In the genomic region with DNA sequence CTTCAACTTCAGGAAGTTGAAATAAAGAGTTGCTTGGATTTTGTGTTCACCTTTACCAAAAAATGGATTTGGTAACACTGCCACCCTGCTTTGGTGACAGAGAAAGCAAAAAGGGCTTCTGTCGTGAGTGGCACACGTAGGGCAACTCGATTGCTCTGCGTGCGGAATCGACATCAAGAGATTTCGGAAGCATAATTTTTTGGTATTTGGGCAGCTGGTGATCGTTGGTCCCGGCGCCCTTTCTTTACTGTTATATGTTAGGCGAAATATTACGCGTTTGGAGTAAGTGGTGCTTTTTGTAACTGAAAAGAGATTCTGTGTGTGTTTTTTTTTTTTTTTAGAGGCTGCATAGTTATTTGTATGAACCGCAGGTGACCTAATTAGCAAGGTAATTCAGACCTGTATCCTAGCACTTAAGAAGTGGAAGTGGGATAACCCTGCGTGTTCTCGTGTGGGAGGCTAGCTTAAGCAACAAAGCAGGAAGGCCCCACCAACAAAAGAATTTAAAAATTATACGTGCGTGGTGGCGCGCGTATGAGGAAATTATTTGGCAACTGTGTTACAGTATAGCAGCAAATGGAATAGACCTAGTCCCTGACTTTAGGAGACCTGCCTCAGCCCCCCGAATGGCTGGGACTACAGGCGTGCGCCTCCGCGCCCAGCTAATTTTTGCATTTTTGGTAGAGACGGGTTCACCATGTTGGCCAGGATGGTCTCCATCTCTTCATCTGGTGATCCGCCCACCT, we compare ENCODE assay signal across 8 cellular contexts. TPM values are rescaled to one million over a fixed set of nuclear protein-coding genes. Genes with fewer than 3 reads are reported as not detected.
A peak's percentile ranks its signal among the peaks of the same experiment; 100 is the strongest.
DNase-seq lines count a peak whose midpoint lies in the region; ATAC-seq and TF ChIP-seq lines count a peak whose summit lies in the region.

A gene (plus strand): TSS at position 108 of the 746 bp plus-strand sequence.

- H3K27ac Mint-ChIP-seq in CD4-positive, alpha-beta T cell, result peak within 1 kb of the TSS; percentile 96

- no peaks in the 10 kb centered on the region for H3K27me3 Mint-ChIP-seq in CD4-positive, alpha-beta T cell

- H3K4me1 ChIP-seq in duodenal mucosa (ENCODE audit: control insufficient read depth in 1 of 2, insufficient read depth in 2 of 2, low read length in 2 of 2), result peaks cover 20 to 24% of the 10 kb centered on the region in 2 donors

- TF ChIP-seq POLR2A in lower leg skin (IDR thresholded peaks at IDR 0.05), result peak in 1 of 2 donors; percentile 100

- peak; percentile 67 for ATAC-seq in CD4-positive, alpha-beta T cell (ENCODE audit: poor library complexity)
- ATAC-seq in GM19397 (IDR thresholded peaks at IDR 0.05; ENCODE audit: unreplicated experiment) (peak; percentile 75), HG03565 (IDR thresholded peaks at IDR 0.05; ENCODE audit: unreplicated experiment) (peak; percentile 57)

- H3K27ac ChIP-seq in CD4-positive, alpha-beta T cell (ENCODE audit: low read depth, low read length), result peak within 1 kb of the TSS; percentile 88
- H3K27ac ChIP-seq in duodenal mucosa (ENCODE audit: low read depth, low read length), result peak within 1 kb of the TSS; percentile 92

- H3K36me3 ChIP-seq in duodenal mucosa (ENCODE audit: control insufficient read depth in 1 of 2, insufficient read depth in 2 of 2, low read length in 2 of 2), result no peaks in the 10 kb centered on the region

- no peaks in the 10 kb centered on the region for H3K9me3 Mint-ChIP-seq in CD4-positive, alpha-beta T cell

- peak within 1 kb of the TSS; percentile 79 to 80 for H3K9ac ChIP-seq in duodenal mucosa (ENCODE audit: low read depth in 1 of 2, low read length in 2 of 2)

- peak; percentile 77 to 89 (median 82) for DNase-seq in CD4-positive, alpha-beta T cell
- DNase-seq in NCI-H748 treated with DMSO at 0.1 percent for 48 hours (lab: John Stamatoyannopoulos, UW) (peak; percentile 82), lower leg skin (ENCODE audit: low spot score in 2 of 2) (peak; percentile 87 to 97)
- peak; percentile 87 to 88 for DNase-seq in activated CD4-positive, alpha-beta T cell treated with anti-CD3 and anti-CD28 coated beads, Interleukin-2, amount 50 U/mL, for 4 hours
- peak; percentile 82 to 88 for DNase-seq in stimulated activated CD4-positive, alpha-beta T cell treated with anti-CD3 and anti-CD28 coated beads, Interleukin-4, amount 100 ng/mL, for 4 hours

- H3K9me3 ChIP-seq in CD4-positive, alpha-beta T cell (ENCODE audit: control insufficient read depth, low read length), result no peaks in the 10 kb centered on the region
- no peaks in the 10 kb centered on the region for H3K9me3 ChIP-seq in duodenal mucosa (ENCODE audit: control insufficient read depth in 1 of 2, low read length in 2 of 2)

- no peaks in the 10 kb centered on the region for H3K27me3 ChIP-seq in CD4-positive, alpha-beta T cell (ENCODE audit: control insufficient read depth, insufficient read depth, low read length)
- H3K27me3 ChIP-seq in duodenal mucosa (ENCODE audit: control insufficient read depth in 1 of 2, insufficient read depth in 2 of 2, low read length in 2 of 2), result no peaks in the 10 kb centered on the region

- no peak for TF ChIP-seq CTCF in CD4-positive, alpha-beta T cell (IDR thresholded peaks at IDR 0.05)
- TF ChIP-seq CTCF in lower leg skin (IDR thresholded peaks at IDR 0.05), result no peak

- H3K4me3 Mint-ChIP-seq in CD4-positive, alpha-beta T cell, result peak within 1 kb of the TSS; percentile 78

- peaks cover 32% of the 10 kb centered on the region for H3K4me1 Mint-ChIP-seq in CD4-positive, alpha-beta T cell (ENCODE audit: low read depth)

- CTCF ChIA-PET in CD4-positive, alpha-beta T cell (lab: Charles Lee), result interaction anchor here (0.5 to 2.1 kb wide), 5 partner anchors 10 to 88 kb away, joined by 3 to 21 read pairs (median 4); a partner anchor contains a TSS

- H3K4me3 ChIP-seq in duodenal mucosa (ENCODE audit: low read depth in 1 of 2, low read length in 2 of 2) (peak within 1 kb of the TSS; percentile 74 to 83), lower leg skin (ENCODE audit: low read depth, poor library complexity, severe bottlenecking) (peak within 1 kb of the TSS; percentile 2)

- intact Hi-C loops in CD4-positive, alpha-beta T cell (cut with DNase I, micrococcal nuclease), result loop anchor here (1.0 to 10.0 kb wide), 5 partner anchors 20 to 404 kb away; a partner anchor contains a TSS
- intact Hi-C loops in lower leg skin (cut with DNase I; ENCODE audit: low total_unique reads), result loop anchor here (10.0 kb wide), 1 partner anchor 126 kb away; no protein-coding TSS in a partner anchor

- peaks cover under 1% of the 10 kb centered on the region for H3K36me3 Mint-ChIP-seq in CD4-positive, alpha-beta T cell (ENCODE audit: low read depth)

- 1% methylated on average over 28 of the region's 28 CpGs for WGBS in lower leg skin, 2 donors

- POLR2A ChIA-PET in CD4-positive, alpha-beta T cell (lab: Charles Lee), result interaction anchor here (0.7 to 3.1 kb wide), 30 partner anchors 12 to 985 kb away, joined by 3 to 191 read pairs (median 5); a partner anchor contains a TSS

RNA-seq across cellular contexts. Expression of the gene that starts here (rescaled TPM):
- total RNA-seq in CD4-positive, alpha-beta T cell, result not detected
- not detected for total RNA-seq in lower leg skin

Comparison
In these comparisons a context has a peak if more than half of its experiments do, and no peak if none do; other contexts are left out.
1. Peak in every context shown above with its lines: DNase-seq, ATAC-seq, H3K4me3 ChIP-seq and H3K27ac ChIP-seq.
2. Peak in DNase-seq, ATAC-seq and H3K27ac ChIP-seq in CD4-positive, alpha-beta T cell; RNA of the gene not detected or under 1 TPM.
3. Peak in DNase-seq and H3K4me3 ChIP-seq in lower leg skin; RNA of the gene not detected or under 1 TPM.